In the genomic region with DNA sequence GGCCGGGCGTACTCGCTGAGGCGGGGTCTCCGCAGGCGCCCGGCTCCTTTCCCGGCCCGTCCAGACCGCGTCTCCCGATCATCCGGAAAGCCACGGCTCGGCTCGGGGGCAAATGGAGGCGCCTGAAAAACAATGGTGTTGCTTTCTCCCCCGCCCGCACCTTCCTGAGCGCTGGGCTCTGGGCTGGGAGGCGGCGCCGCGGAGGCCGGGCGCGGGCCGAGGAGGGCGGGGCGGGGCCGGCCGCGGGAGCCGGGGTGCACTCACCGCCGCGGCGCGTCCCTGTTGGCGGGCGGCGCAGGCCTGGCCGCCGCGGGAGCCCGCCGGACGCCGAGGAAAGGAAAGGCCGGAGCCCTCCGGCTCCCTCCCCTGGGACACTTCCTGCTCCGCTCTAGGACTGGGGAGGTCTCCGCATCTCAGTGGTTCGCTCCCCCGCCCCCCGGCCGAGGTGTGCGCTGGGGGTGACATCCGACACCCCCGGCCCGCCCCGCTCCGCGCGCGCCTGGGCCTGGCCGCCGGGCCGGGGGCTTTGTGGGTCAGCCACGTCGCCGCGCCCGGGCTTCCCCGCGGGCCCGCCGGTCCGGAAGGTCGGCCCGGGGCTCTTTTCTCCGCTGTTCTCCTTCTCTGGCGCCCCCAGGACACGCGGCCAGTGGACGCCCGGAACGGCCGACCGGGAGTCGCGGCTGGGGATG, we compare ENCODE assay signal across 8 cellular contexts. TPM values are rescaled to one million over a fixed set of nuclear protein-coding genes. Genes with fewer than 3 reads are reported as not detected.
DNase-seq lines count a peak whose midpoint lies in the region; ATAC-seq and TF ChIP-seq lines count a peak whose summit lies in the region.

ZNF496 (minus strand) TSS at position 342 of the 689 bp plus-strand sequence. CDS start 2,289 bp downstream, outside the sequence.

- in situ Hi-C loops in HAP-1 (cut with MboI; ENCODE audit: low sequenced_read_pairs) (no loop called here), SK-MEL-5 (cut with HindIII; ENCODE audit: low pct_unique_long_range_greater_than_20kb, low sequenced_read_pairs) (no loop called here)

- H3K79me2 ChIP-seq in osteoblast (ENCODE audit: insufficient read depth, low read length) = peaks cover 59% of the 10 kb centered on the region

- ATAC-seq in activated naive CD4-positive, alpha-beta T cell treated with anti-CD3 and anti-CD28 coated beads, Interleukin-2, amount 50 U/mL, for 72 hours = peak; percentile 72 to 80

- peaks cover 16% of the 10 kb centered on the region for H3K4me1 ChIP-seq in HAP-1
- H3K4me1 ChIP-seq in osteoblast (ENCODE audit: insufficient read depth, low read length) = peaks cover 19% of the 10 kb centered on the region
- peaks cover 0 to 25% (median 16%) of the 10 kb centered on the region in 4 donors for H3K4me1 ChIP-seq in tibial artery

- peak within 1 kb of the TSS; percentile 83 to 99 for H3K27ac Mint-ChIP-seq in activated naive CD4-positive, alpha-beta T cell treated with anti-CD3 and anti-CD28 coated beads, Interleukin-2, amount 50 U/mL, for 72 hours

- peak within 1 kb of the TSS; percentile 97 for H3K4me3 ChIP-seq in HAP-1
- H3K4me3 ChIP-seq in osteoblast (ENCODE audit: insufficient read depth, low read length) = peak within 1 kb of the TSS; percentile 86
- H3K4me3 ChIP-seq in tibial artery = peak within 1 kb of the TSS; percentile 74 to 90

- no peak for TF ChIP-seq CTCF in osteoblast (IDR thresholded peaks at IDR 0.05; ENCODE audit: extremely low read depth, low read depth, low read length)
- no peak for TF ChIP-seq CTCF in tibial artery (IDR thresholded peaks at IDR 0.05)

- peak within 1 kb of the TSS; percentile 95 for H3K4me2 ChIP-seq in osteoblast (ENCODE audit: insufficient read depth, low read length)

- H3K36me3 Mint-ChIP-seq in activated naive CD4-positive, alpha-beta T cell treated with anti-CD3 and anti-CD28 coated beads, Interleukin-2, amount 50 U/mL, for 72 hours = peaks cover 12 to 15% of the 10 kb centered on the region in 2 donors

- H3K27ac ChIP-seq in osteoblast (ENCODE audit: low read depth, low read length) = peak within 1 kb of the TSS; percentile 79
- peak within 1 kb of the TSS; percentile 91 to 93 for H3K27ac ChIP-seq in tibial artery

- no peaks in the 10 kb centered on the region for H3K9me3 Mint-ChIP-seq in activated naive CD4-positive, alpha-beta T cell treated with anti-CD3 and anti-CD28 coated beads, Interleukin-2, amount 50 U/mL, for 72 hours

- intact Hi-C loops in tibial artery (cut with DNase I; ENCODE audit: low total_unique reads) = loop anchor here (5.0 kb wide), 2 partner anchors 41 to 404 kb away; no protein-coding TSS in a partner anchor

- peak; percentile 95 for DNase-seq in GM03348 (ENCODE audit: low spot score)
- peak; percentile 73 to 93 for DNase-seq in HAP-1 (ENCODE audit: low spot score in 2 of 2)
- peak; percentile 88 for DNase-seq in M059J (ENCODE audit: low read depth)
- DNase-seq in SK-MEL-5 (ENCODE audit: low read depth, low spot score) = peak; percentile 53
- DNase-seq in activated naive CD4-positive, alpha-beta T cell treated with anti-CD3 and anti-CD28 coated beads, Interleukin-2, amount 50 U/mL, for 72 hours (ENCODE audit: low spot score in 2 of 2) = peak in 1 of 2 donors; percentile 48
- DNase-seq in glomerular visceral epithelial cell (ENCODE audit: extremely low spot score) = peak; percentile 90
- peak; percentile 99 for DNase-seq in osteoblast (ENCODE audit: insufficient read length, low spot score, missing footprints)
- peak; percentile 87 to 90 for DNase-seq in tibial artery

- peaks cover 25% of the 10 kb centered on the region for H4K20me1 ChIP-seq in osteoblast (ENCODE audit: insufficient read depth, low read length)

- H3K9me3 ChIP-seq in HAP-1 (no peaks in the 10 kb centered on the region), osteoblast (ENCODE audit: low read depth, low read length) (no peaks in the 10 kb centered on the region), tibial artery (no peaks in the 10 kb centered on the region)

- H3K27me3 ChIP-seq in HAP-1 (ENCODE audit: low read depth) (no peaks in the 10 kb centered on the region), osteoblast (ENCODE audit: insufficient read depth, low read length) (no peaks in the 10 kb centered on the region), tibial artery (no peaks in the 10 kb centered on the region)

- peaks cover 48% of the 10 kb centered on the region for H3K36me3 ChIP-seq in HAP-1 (replicated peaks)
- H3K36me3 ChIP-seq in osteoblast (ENCODE audit: insufficient read depth, low read length) = peaks cover 38% of the 10 kb centered on the region
- H3K36me3 ChIP-seq in tibial artery = peaks cover 10 to 30% (median 29%) of the 10 kb centered on the region in 3 donors

- H2AFZ ChIP-seq in osteoblast (ENCODE audit: low read length) = peak within 1 kb of the TSS; percentile 85

RNA-seq across cellular contexts. Expression of gene ZNF496, which starts in this region (rescaled TPM):
- 26.4 and 28.0 TPM in 2 replicates for total RNA-seq in M059J (2014; rRNA removed; shearing (Covaris generic))
- total RNA-seq in SK-MEL-5 (2014; rRNA removed; shearing (Covaris generic)) = 7.9 and 9.3 TPM in 2 replicates
- polyA plus RNA-seq in SK-MEL-5 (2015; cell fraction: cytosol; rRNA removed) = 17.5 and 18.8 TPM in 2 replicates
- polyA plus RNA-seq in SK-MEL-5 (2015; cell fraction: nucleus; rRNA removed) = 17.0 and 17.8 TPM in 2 replicates
- total RNA-seq in activated naive CD4-positive, alpha-beta T cell treated with anti-CD3 and anti-CD28 coated beads, Interleukin-2, amount 50 U/mL, for 72 hours = 10 to 100 TPM in 1 of 2 donors, 1 to 10 TPM in 1; 4.8 to 14.5 TPM
- 27.7 and 29.3 TPM in 2 replicates for total RNA-seq in osteoblast
